8 cellular contexts compared by ENCODE assay signal in genomic region chr20:1900321-1900791, GRCh38. TPM values are rescaled to one million over a fixed set of nuclear protein-coding genes. Genes with fewer than 3 reads are reported as not detected.
A peak's percentile ranks its signal among the peaks of the same experiment; 100 is the strongest.
DNase-seq lines count a peak whose midpoint lies in the region; ATAC-seq, FAIRE-seq and TF ChIP-seq lines count a peak whose summit lies in the region.

No MANE protein-coding gene starts in this region.

- H3K4me3 Mint-ChIP-seq in activated naive CD8-positive, alpha-beta T cell treated with anti-CD3 and anti-CD28 coated beads, Interleukin-2, amount 50 U/mL, for 24 hours = no peak overlapping the region
- no peak overlapping the region for H3K4me3 Mint-ChIP-seq in activated naive CD8-positive, alpha-beta T cell treated with anti-CD3 and anti-CD28 coated beads for 36 hours
- no peak overlapping the region for H3K4me3 Mint-ChIP-seq in MCF 10A (ENCODE audit: unreplicated experiment)

- DNase-seq in activated naive CD8-positive, alpha-beta T cell treated with anti-CD3 and anti-CD28 coated beads, Interleukin-2, amount 50 U/mL, for 24 hours = no peak
- no peak for DNase-seq in activated naive CD8-positive, alpha-beta T cell treated with anti-CD3 and anti-CD28 coated beads for 36 hours
- peak; percentile 45 for DNase-seq in NCI-H226
- DNase-seq in MCF 10A (ENCODE audit: unreplicated experiment) = peak; percentile 67
- DNase-seq in kidney = no peak

- H3K9me3 ChIP-seq in kidney (ENCODE audit: control insufficient read depth in 1 of 2, low read length in 2 of 2) (no peaks in the 10 kb centered on the region), subcutaneous abdominal adipose tissue (ENCODE audit: control insufficient read depth in 5 of 5, low read length in 5 of 5) (no peaks in the 10 kb centered on the region)

- no peaks in the 10 kb centered on the region for H3K27me3 ChIP-seq in subcutaneous abdominal adipose tissue (ENCODE audit: control insufficient read depth in 5 of 5, insufficient read depth in 4 of 5, low read length in 5 of 5)

- H3K9me3 Mint-ChIP-seq in activated naive CD8-positive, alpha-beta T cell treated with anti-CD3 and anti-CD28 coated beads, Interleukin-2, amount 50 U/mL, for 24 hours = no peaks in the 10 kb centered on the region
- H3K9me3 Mint-ChIP-seq in activated naive CD8-positive, alpha-beta T cell treated with anti-CD3 and anti-CD28 coated beads for 36 hours = no peaks in the 10 kb centered on the region
- no peaks in the 10 kb centered on the region for H3K9me3 Mint-ChIP-seq in MCF 10A (ENCODE audit: unreplicated experiment)

- no peak overlapping the region for H3K27ac Mint-ChIP-seq in activated naive CD8-positive, alpha-beta T cell treated with anti-CD3 and anti-CD28 coated beads, Interleukin-2, amount 50 U/mL, for 24 hours
- no peak overlapping the region for H3K27ac Mint-ChIP-seq in activated naive CD8-positive, alpha-beta T cell treated with anti-CD3 and anti-CD28 coated beads for 36 hours
- no peak overlapping the region for H3K27ac Mint-ChIP-seq in MCF 10A (ENCODE audit: low read depth, unreplicated experiment)

- POLR2A ChIA-PET in MCF 10A (lab: Yijun Ruan, JAX) = interaction anchor here (0.6 to 0.8 kb wide), 2 partner anchors 202 to 471 kb away, joined by 3 to 5 read pairs; no protein-coding TSS in a partner anchor

- H3K36me3 ChIP-seq in kidney (ENCODE audit: control insufficient read depth in 1 of 2, insufficient read depth in 2 of 2, low read length in 2 of 2) = no peaks in the 10 kb centered on the region
- H3K36me3 ChIP-seq in subcutaneous abdominal adipose tissue (ENCODE audit: control insufficient read depth in 5 of 5, insufficient read depth in 5 of 5, low read length in 5 of 5) = peaks cover 0 to 32% (median 15%) of the 10 kb centered on the region in 5 donors

- no TSS peak for BruUV-seq in MCF 10A (replicated peaks; lab: Mats Ljungman, UMichigan)

- no peak overlapping the region for H3K4me3 ChIP-seq in kidney (ENCODE audit: low read length in 2 of 2)
- H3K4me3 ChIP-seq in subcutaneous abdominal adipose tissue (ENCODE audit: low read depth in 1 of 5, low read length in 5 of 5) = no peak overlapping the region

- ATAC-seq in activated naive CD8-positive, alpha-beta T cell treated with anti-CD3 and anti-CD28 coated beads, Interleukin-2, amount 50 U/mL, for 24 hours = peak; percentile 50
- ATAC-seq in GM19397 (IDR thresholded peaks at IDR 0.05; ENCODE audit: unreplicated experiment) = no peak
- ATAC-seq in GM21825 (IDR thresholded peaks at IDR 0.05; ENCODE audit: unreplicated experiment) = no peak

- peaks cover 7% of the 10 kb centered on the region for H3K4me1 Mint-ChIP-seq in activated naive CD8-positive, alpha-beta T cell treated with anti-CD3 and anti-CD28 coated beads, Interleukin-2, amount 50 U/mL, for 24 hours
- peaks cover 7% of the 10 kb centered on the region for H3K4me1 Mint-ChIP-seq in activated naive CD8-positive, alpha-beta T cell treated with anti-CD3 and anti-CD28 coated beads for 36 hours
- H3K4me1 Mint-ChIP-seq in MCF 10A (ENCODE audit: insufficient read depth, unreplicated experiment) = peaks cover 22% of the 10 kb centered on the region

- TF ChIP-seq CTCF in MCF 10A (IDR thresholded peaks at IDR 0.05; ENCODE audit: unreplicated experiment) = peak; percentile 35
- peak; percentile 56 for TF ChIP-seq CTCF in kidney (IDR thresholded peaks at IDR 0.05; ENCODE audit: borderline replicate concordance, extremely low read depth, insufficient read depth)

- peaks cover 31% of the 10 kb centered on the region for H3K27me3 Mint-ChIP-seq in activated naive CD8-positive, alpha-beta T cell treated with anti-CD3 and anti-CD28 coated beads, Interleukin-2, amount 50 U/mL, for 24 hours
- H3K27me3 Mint-ChIP-seq in activated naive CD8-positive, alpha-beta T cell treated with anti-CD3 and anti-CD28 coated beads for 36 hours = peaks cover 39% of the 10 kb centered on the region
- no peaks in the 10 kb centered on the region for H3K27me3 Mint-ChIP-seq in MCF 10A (ENCODE audit: insufficient read depth, unreplicated experiment)

- intact Hi-C loops in MCF 10A (cut with micrococcal nuclease) (loop anchor here (5.0 kb wide), 1 partner anchor 207 kb away; no protein-coding TSS in a partner anchor), kidney (cut with DNase I) (no loop called here)

- peaks cover 0 to 3% of the 10 kb centered on the region in 2 donors for H3K4me1 ChIP-seq in kidney (ENCODE audit: control insufficient read depth in 1 of 2, insufficient read depth in 1 of 2, low read depth in 1 of 2, low read length in 2 of 2)
- peaks cover 19 to 67% (median 55%) of the 10 kb centered on the region in 5 donors for H3K4me1 ChIP-seq in subcutaneous abdominal adipose tissue (ENCODE audit: control insufficient read depth in 5 of 5, insufficient read depth in 5 of 5, low read length in 5 of 5)

- CTCF ChIA-PET in MCF 10A (lab: Yijun Ruan, JAX) = interaction anchor here (0.7 to 1.8 kb wide), 7 partner anchors 9 to 288 kb away, joined by 3 to 14 read pairs (median 3); no protein-coding TSS in a partner anchor

- no peak overlapping the region for H3K27ac ChIP-seq in kidney (ENCODE audit: low read depth in 2 of 2, low read length in 2 of 2)
- H3K27ac ChIP-seq in subcutaneous abdominal adipose tissue (ENCODE audit: low read depth, low read length) = peak overlapping the region; percentile 54

- H3K36me3 Mint-ChIP-seq in activated naive CD8-positive, alpha-beta T cell treated with anti-CD3 and anti-CD28 coated beads, Interleukin-2, amount 50 U/mL, for 24 hours (ENCODE audit: low read depth) = no peaks in the 10 kb centered on the region
- no peaks in the 10 kb centered on the region for H3K36me3 Mint-ChIP-seq in activated naive CD8-positive, alpha-beta T cell treated with anti-CD3 and anti-CD28 coated beads for 36 hours
- H3K36me3 Mint-ChIP-seq in MCF 10A (ENCODE audit: insufficient read depth, unreplicated experiment) = peaks cover 21% of the 10 kb centered on the region

- FAIRE-seq in kidney (lab: Jason Lieb, UNC) = no peak

- no peak overlapping the region for H3K9ac ChIP-seq in kidney (ENCODE audit: low read length in 2 of 2)
- no peak overlapping the region for H3K9ac ChIP-seq in subcutaneous abdominal adipose tissue (ENCODE audit: low read length in 5 of 5)

RNA-seq across cellular contexts. Expression of gene SIRPA, which starts 5.1 kb away (rescaled TPM):
- under 1 TPM; 0.12 to 0.31 TPM for total RNA-seq in activated naive CD8-positive, alpha-beta T cell treated with anti-CD3 and anti-CD28 coated beads for 36 hours
- total RNA-seq in MCF 10A (2022) (18.0 and 23.6 TPM in 2 replicates), kidney (46.6 TPM)
- polyA plus RNA-seq in kidney (ENCODE audit: insufficient read depth, low read depth, low replicate concordance) = 24.7 TPM

Comparison
In these comparisons a context has a peak if more than half of its experiments do, and no peak if none do; other contexts are left out.
1. DNase-seq: peak in NCI-H226 (single experiment) and MCF 10A (single experiment); none in activated naive CD8-positive, alpha-beta T cell treated with anti-CD3 and anti-CD28 coated beads, Interleukin-2, amount 50 U/mL, for 24 hours (single experiment), activated naive CD8-positive, alpha-beta T cell treated with anti-CD3 and anti-CD28 coated beads for 36 hours (single experiment) and kidney (single experiment).
2. RNA of gene SIRPA, which starts 5.1 kb away (total RNA-seq): 46.6 TPM in kidney (single experiment) and 18.0 to 23.6 TPM in MCF 10A; 0.12 to 0.31 TPM in activated naive CD8-positive, alpha-beta T cell treated with anti-CD3 and anti-CD28 coated beads for 36 hours; every median in the first group is over 10 times any median in the second.